27 cellular contexts compared by ENCODE assay signal in the genomic region with DNA sequence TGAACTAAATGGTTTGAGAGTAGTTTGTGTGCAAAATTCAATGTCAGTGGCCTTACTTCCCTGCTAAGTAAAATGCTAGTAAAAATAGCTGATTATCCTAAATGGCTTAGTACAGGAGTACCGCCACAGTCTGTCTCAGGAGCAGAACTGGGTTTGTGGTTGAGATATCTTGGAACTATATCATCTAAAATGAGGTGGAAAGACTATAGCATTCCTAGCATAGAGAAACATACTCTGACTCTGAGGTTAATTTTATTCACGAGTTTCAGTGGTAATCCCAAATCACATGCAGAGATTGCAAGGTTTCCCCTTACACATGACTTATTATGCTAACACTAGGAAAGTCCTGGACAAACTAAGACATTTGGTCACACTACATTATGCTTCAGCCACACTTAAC.
"Had no signal": no experiment of that assay in that cellular context is flagged by ENCODE, and none has a peak within 500 bp of the region (broad histone marks: within the 10 kb centered on the region; RNA-seq: fewer than 3 reads in every experiment).

No MANE protein-coding gene starts in this region.

- ATAC-seq: effector memory CD8-positive, alpha-beta T cell; left ventricle myocardium superior; lower lobe of right lung; naive thymus-derived CD8-positive, alpha-beta T cell; right lobe of liver; stimulated activated naive CD8-positive, alpha-beta T cell treated with anti-CD3 and anti-CD28 coated beads, Interleukin-15, Interleukin-2, amounts not matched to agents 100 U/mL and 50 U/mL, for 24 hours had no signal

- H3K4me1 Mint-ChIP-seq: immature natural killer cell; naive thymus-derived CD8-positive, alpha-beta T cell had no signal

- H3K4me3 ChIP-seq: coronary artery, lower lobe of right lung, right lobe of liver, smooth muscle cell, thoracic aorta, tibial nerve, upper lobe of left lung had no signal

- FAIRE-seq: endometrium, frontal cortex, urothelium cell line had no signal

- DNase-seq: dermis blood vessel endothelial cell; effector memory CD8-positive, alpha-beta T cell; erythroblast; hypothalamus; immature natural killer cell; islet precursor cell; kidney glomerular epithelial cell; left ventricle myocardium superior; lower lobe of right lung; naive thymus-derived CD8-positive, alpha-beta T cell; nephron progenitor cell; nucleus accumbens; posterior cingulate gyrus; right lobe of liver; stimulated activated CD4-positive, alpha-beta T cell treated with anti-CD3 and anti-CD28 coated beads, Interleukin-12 subunit alpha, Interleukin-12 subunit beta, amount 100 ng/mL, for 4 hours; stimulated activated CD4-positive, alpha-beta T cell treated with anti-CD3 and anti-CD28 coated beads, Interleukin-1b, Interleukin-23, amount 100 ng/mL, for 48 hours; stimulated activated CD4-positive, alpha-beta T cell treated with anti-CD3 and anti-CD28 coated beads, Interleukin-4, amount 100 ng/mL, for 1 hour; stimulated activated CD8-positive, alpha-beta memory T cell treated with anti-CD3 and anti-CD28 coated beads, Interleukin-4, amount 100 ng/mL, for 48 hours; stimulated activated naive CD8-positive, alpha-beta T cell treated with anti-CD3 and anti-CD28 coated beads, Interleukin-15, Interleukin-2, amounts not matched to agents 100 U/mL and 50 U/mL, for 24 hours; upper lobe of left lung had no signal

- H3K9me3 Mint-ChIP-seq: effector memory CD8-positive, alpha-beta T cell; immature natural killer cell; naive thymus-derived CD8-positive, alpha-beta T cell; nephron progenitor cell had no signal

- H3K4me3 Mint-ChIP-seq: effector memory CD8-positive, alpha-beta T cell; immature natural killer cell; naive thymus-derived CD8-positive, alpha-beta T cell; nephron progenitor cell had no signal

- H3K27me3 Mint-ChIP-seq: effector memory CD8-positive, alpha-beta T cell had no signal

- H3K27ac ChIP-seq: coronary artery, lower lobe of right lung, right lobe of liver, thoracic aorta, tibial nerve, upper lobe of left lung had no signal

- H3K4me1 ChIP-seq: lower lobe of right lung, right lobe of liver, tibial nerve, upper lobe of left lung had no signal

- H3K9me3 ChIP-seq: lower lobe of right lung, right lobe of liver, thoracic aorta, tibial nerve, upper lobe of left lung had no signal

- H3K36me3 Mint-ChIP-seq: immature natural killer cell; naive thymus-derived CD8-positive, alpha-beta T cell had no signal

- H3K4me2 ChIP-seq: smooth muscle cell had no signal

- H3K27ac Mint-ChIP-seq: effector memory CD8-positive, alpha-beta T cell; immature natural killer cell; naive thymus-derived CD8-positive, alpha-beta T cell; nephron progenitor cell had no signal
